ENCODE assay signal across 9 cellular contexts in genomic region chr16:22217890-22218730, GRCh38. TPM values are rescaled to one million over a fixed set of nuclear protein-coding genes. Genes with fewer than 3 reads are reported as not detected.
DNase-seq lines count a peak whose midpoint lies in the region; ATAC-seq and TF ChIP-seq lines count a peak whose summit lies in the region.
"Had no signal": no experiment of that assay in that cellular context is flagged by ENCODE, and none has a peak within 500 bp of the region (broad histone marks: within the 10 kb centered on the region; RNA-seq: fewer than 3 reads in every experiment).

No MANE protein-coding gene starts in this region.

- no peaks in the 10 kb centered on the region for H3K27me3 ChIP-seq in HCT116 (ENCODE audit: insufficient read depth, low read length)
- H3K27me3 ChIP-seq in Peyer's patch, result no peaks in the 10 kb centered on the region
- H3K27me3 ChIP-seq in neuronal stem cell (ENCODE audit: control insufficient read depth in 3 of 3, insufficient read depth in 3 of 3, low read depth in 1 of 3, low read length in 3 of 3), result no peaks in the 10 kb centered on the region

- H3K27ac ChIP-seq in HCT116 (ENCODE audit: low read depth, low read length) (no peak overlapping the region), Peyer's patch (peak overlapping the region in 2 of 4 donors; percentile 3 to 25), neuronal stem cell (replicated peaks; ENCODE audit: low read length) (no peak overlapping the region)

- H3K9me3 ChIP-seq in HCT116 (ENCODE audit: control insufficient read depth in 1 of 2, insufficient read depth in 1 of 2, low read depth in 1 of 2, low read length in 2 of 2), result no peaks in the 10 kb centered on the region
- no peaks in the 10 kb centered on the region for H3K9me3 ChIP-seq in Peyer's patch
- H3K9me3 ChIP-seq in neuronal stem cell (replicated peaks in 1 of 2; ENCODE audit: control insufficient read depth in 2 of 2, insufficient read depth in 1 of 2, low read depth in 1 of 2, low read length in 2 of 2), result no peaks in the 10 kb centered on the region

- intact Hi-C loops in HCT116 (cut with micrococcal nuclease), result no loop called here

- peaks cover 41% of the 10 kb centered on the region; the same call in 1 of the 2 replicates for H3K79me2 ChIP-seq in HCT116 (ENCODE audit: insufficient read depth, low read length)

- no peaks in the 10 kb centered on the region for H4K20me1 ChIP-seq in HCT116 (ENCODE audit: insufficient read depth)

- H2BK15ac ChIP-seq in neuronal stem cell (ENCODE audit: low read length), result no peak overlapping the region

- H2AFZ ChIP-seq in HCT116 (ENCODE audit: low read depth, low read length, poor library complexity, severe bottlenecking) (no peak overlapping the region), neuronal stem cell (ENCODE audit: low read length) (no peak overlapping the region)

- no peak overlapping the region for H4K91ac ChIP-seq in neuronal stem cell (ENCODE audit: low read depth, low read length, poor library complexity)

- CTCF ChIA-PET in HCT116 (lab: Charles Lee), result no interaction called here

- H3K18ac ChIP-seq in neuronal stem cell (ENCODE audit: low read length), result no peak overlapping the region

- H3K9ac ChIP-seq in HCT116 (ENCODE audit: low read length), result no peak overlapping the region
- no peak overlapping the region for H3K9ac ChIP-seq in neuronal stem cell (ENCODE audit: low read depth, low read length, poor library complexity)

- POLR2A ChIA-PET in HCT116 (lab: Charles Lee), result no interaction called here

- peak overlapping the region; percentile 27 for H3K23ac ChIP-seq in neuronal stem cell (ENCODE audit: low read depth, low read length, poor library complexity)

- no peaks in the 10 kb centered on the region for H3K36me3 ChIP-seq in HCT116 (ENCODE audit: control insufficient read depth in 1 of 2, insufficient read depth in 2 of 2, low read length in 2 of 2)
- peaks cover 0 to 4% (median 0%) of the 10 kb centered on the region in 3 donors for H3K36me3 ChIP-seq in Peyer's patch
- H3K36me3 ChIP-seq in neuronal stem cell (replicated peaks in 1 of 2; ENCODE audit: control insufficient read depth in 2 of 2, insufficient read depth in 2 of 2, low read length in 2 of 2), result no peaks in the 10 kb centered on the region

- TF ChIP-seq POLR2A in HCT116 (IDR thresholded peaks at IDR 0.05; ENCODE audit: borderline replicate concordance, extremely low read depth, insufficient read depth, insufficient read length), result no peak
- no peak for TF ChIP-seq POLR2A in Peyer's patch (IDR thresholded peaks at IDR 0.05)

- no peak overlapping the region for H2BK120ac ChIP-seq in neuronal stem cell (ENCODE audit: low read depth, low read length)

- H2AK5ac ChIP-seq in neuronal stem cell (ENCODE audit: low read depth, low read length), result no peak overlapping the region

- peak; percentile 86 for ATAC-seq in HCT116

- H3K9me2 ChIP-seq in HCT116 (ENCODE audit: insufficient read depth), result no peaks in the 10 kb centered on the region

- H2BK5ac ChIP-seq in neuronal stem cell (ENCODE audit: low read length), result no peak overlapping the region

- H3K14ac ChIP-seq in neuronal stem cell (ENCODE audit: low read length), result no peak overlapping the region

- H3K4me1 ChIP-seq in HCT116 (ENCODE audit: control insufficient read depth in 1 of 2, insufficient read depth in 2 of 2, low read length in 2 of 2) (peaks cover 0 to 6% of the 10 kb centered on the region in 2 experiments; a peak in 2 of 4 replicates), Peyer's patch (peaks cover 0 to 13% (median 6%) of the 10 kb centered on the region in 4 donors), neuronal stem cell (ENCODE audit: control insufficient read depth in 2 of 2, insufficient read depth in 1 of 2, low read depth in 1 of 2, low read length in 2 of 2) (no peaks in the 10 kb centered on the region)

- BruUV-seq in HCT116 (replicated peaks; lab: Mats Ljungman, UMichigan), result no TSS peak

- H3K4me3 ChIP-seq in HCT116 (replicated peaks in 1 of 2; ENCODE audit: low read depth in 1 of 2, low read length in 2 of 2), result no peak overlapping the region
- H3K4me3 ChIP-seq in Peyer's patch, result no peak overlapping the region
- H3K4me3 ChIP-seq in neuronal stem cell (ENCODE audit: low read length in 2 of 2), result no peak overlapping the region

- no peak overlapping the region for H3K4ac ChIP-seq in neuronal stem cell (ENCODE audit: low read length)

- no peak overlapping the region for H4K8ac ChIP-seq in neuronal stem cell (ENCODE audit: low read depth, low read length)

- no CpG with 5 or more reads among the region's 18 CpGs for WGBS in neuronal stem cell (ENCODE audit: extremely low coverage in 2 of 2, insufficient read length in 2 of 2, insufficient replicate concordance in 1 of 2), 2 donors

- DNase-seq in activated CD4-positive, alpha-beta T cell treated with anti-CD3 and anti-CD28 coated beads for 48 hours, result peak; percentile 54
- no peak for DNase-seq in activated CD4-positive, alpha-beta T cell treated with anti-CD3 and anti-CD28 coated beads for 4 hours
- no peak for DNase-seq in HCT116 (ENCODE audit: low read depth, low spot score)
- DNase-seq in Peyer's patch, result peak in 2 of 3 donors; percentile 59 to 70
- no peak for DNase-seq in neuronal stem cell (ENCODE audit: low spot score)
- no peak for DNase-seq in T1000 (lab: John Stamatoyannopoulos, UW)
- no peak for DNase-seq in DMS79 treated with DMSO at 0.1 percent for 48 hours (lab: John Stamatoyannopoulos, UW)
- DNase-seq in COR-L47 (lab: John Stamatoyannopoulos, UW), result no peak

- no peak for TF ChIP-seq CTCF in HCT116 (IDR thresholded peaks at IDR 0.05 in 2 of 3, conservative IDR thresholded peaks at IDR 0.05 in 1 of 3; ENCODE audit: borderline replicate concordance in 1 of 3, insufficient read depth in 1 of 3, low read depth in 2 of 3, low read length in 2 of 3)
- TF ChIP-seq CTCF in Peyer's patch (IDR thresholded peaks at IDR 0.05), result no peak

- no peak overlapping the region for H2BK12ac ChIP-seq in neuronal stem cell (ENCODE audit: low read length)

- no peak overlapping the region for H3K4me2 ChIP-seq in HCT116 (ENCODE audit: low read length)
- no peak overlapping the region for H3K4me2 ChIP-seq in neuronal stem cell (ENCODE audit: insufficient read depth, low read length, poor library complexity, severe bottlenecking)

- no peaks in the 10 kb centered on the region for H3K79me1 ChIP-seq in neuronal stem cell (ENCODE audit: low read depth, low read length)

- RAD21 ChIA-PET in HCT116 (lab: Charles Lee; ENCODE audit: low non-redundant PET in 1 of 2, low total read pairs in 2 of 2, uncharacterized antibody in 2 of 2, unreplicated experiment in 2 of 2), result no interaction called here

- no peak for TF ChIP-seq RAD21 in HCT116 (IDR thresholded peaks at IDR 0.05; ENCODE audit: low read depth)

TF ChIP-seq in HCT116, 20 proteins besides CTCF, POLR2A, EP300 and RAD21:
- no peak for TF ChIP-seq JUND (IDR thresholded peaks at IDR 0.05)
- TF ChIP-seq ATF3 (IDR thresholded peaks at IDR 0.05), result no peak
- TF ChIP-seq ZNF274 (IDR thresholded peaks at IDR 0.05; ENCODE audit: low read depth, low read length), result no peak
- TF ChIP-seq MAX (IDR thresholded peaks at IDR 0.05), result no peak
- TF ChIP-seq ELF1 (IDR thresholded peaks at IDR 0.05; ENCODE audit: borderline replicate concordance, low read depth), result no peak
- TF ChIP-seq TCF7L2 (IDR thresholded peaks at IDR 0.05; ENCODE audit: borderline replicate concordance, extremely low read depth, insufficient read depth, insufficient read length), result no peak
- TF ChIP-seq EGR1 (IDR thresholded peaks at IDR 0.05; ENCODE audit: low read depth), result no peak
- no peak for TF ChIP-seq ZFX (IDR thresholded peaks at IDR 0.05)
- no peak for TF ChIP-seq SIN3A (IDR thresholded peaks at IDR 0.05; ENCODE audit: low read depth)
- no peak for TF ChIP-seq EZH2phosphoT487 (IDR thresholded peaks at IDR 0.05; ENCODE audit: borderline replicate concordance)
- no peak for TF ChIP-seq POLR2AphosphoS5 (IDR thresholded peaks at IDR 0.05; ENCODE audit: low read depth, low read length)
- TF ChIP-seq, protein P1, sequence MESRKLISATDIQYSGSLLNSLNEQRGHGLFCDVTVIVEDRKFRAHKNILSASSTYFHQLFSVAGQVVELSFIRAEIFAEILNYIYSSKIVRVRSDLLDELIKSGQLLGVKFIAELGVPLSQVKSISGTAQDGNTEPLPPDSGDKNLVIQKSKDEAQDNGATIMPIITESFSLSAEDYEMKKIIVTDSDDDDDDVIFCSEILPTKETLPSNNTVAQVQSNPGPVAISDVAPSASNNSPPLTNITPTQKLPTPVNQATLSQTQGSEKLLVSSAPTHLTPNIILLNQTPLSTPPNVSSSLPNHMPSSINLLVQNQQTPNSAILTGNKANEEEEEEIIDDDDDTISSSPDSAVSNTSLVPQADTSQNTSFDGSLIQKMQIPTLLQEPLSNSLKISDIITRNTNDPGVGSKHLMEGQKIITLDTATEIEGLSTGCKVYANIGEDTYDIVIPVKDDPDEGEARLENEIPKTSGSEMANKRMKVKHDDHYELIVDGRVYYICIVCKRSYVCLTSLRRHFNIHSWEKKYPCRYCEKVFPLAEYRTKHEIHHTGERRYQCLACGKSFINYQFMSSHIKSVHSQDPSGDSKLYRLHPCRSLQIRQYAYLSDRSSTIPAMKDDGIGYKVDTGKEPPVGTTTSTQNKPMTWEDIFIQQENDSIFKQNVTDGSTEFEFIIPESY (IDR thresholded peaks at IDR 0.05; ENCODE audit: extremely low read depth, insufficient replicate concordance, low read length), result no peak
- TF ChIP-seq EZH2 (IDR thresholded peaks at IDR 0.05), result no peak
- no peak for TF ChIP-seq SP1 (IDR thresholded peaks at IDR 0.05; ENCODE audit: low read depth)
- TF ChIP-seq CEBPB (IDR thresholded peaks at IDR 0.05; ENCODE audit: low read depth), result no peak
- TF ChIP-seq CBX3 (IDR thresholded peaks at IDR 0.05; ENCODE audit: low read depth), result no peak

RNA-seq across cellular contexts. Expression of gene EEF2K, which starts 12.0 kb away (rescaled TPM):
- total RNA-seq in HCT116 (2021; ENCODE audit: unreplicated experiment), result 31.0 TPM
- polyA plus RNA-seq in HCT116 (2012), result 11.8 and 13.3 TPM in 2 replicates
- total RNA-seq in Peyer's patch, result 10 to 100 TPM; 26.9 to 46.4 (median 36.1) TPM
- 6.4 TPM for polyA plus RNA-seq in neuronal stem cell (2013, experiment 1 of 2)
- polyA plus RNA-seq in neuronal stem cell (2013, experiment 2 of 2), result 7.4 TPM

RNA-seq across cellular contexts. Expression of gene SDR42E2, which starts 55.8 kb away (rescaled TPM):
- total RNA-seq in HCT116 (2021; ENCODE audit: unreplicated experiment) (0.27 TPM), Peyer's patch (not detected)
- 0.06 and 0.10 TPM in 2 replicates for polyA plus RNA-seq in HCT116 (2012)
- polyA plus RNA-seq in neuronal stem cell (2013, experiment 1 of 2), result 0.03 TPM
- 0.01 TPM for polyA plus RNA-seq in neuronal stem cell (2013, experiment 2 of 2)
- total RNA-seq: fibroblast of villous mesenchyme had no signal

Comparison
In these comparisons a context has a peak if more than half of its experiments do, and no peak if none do; other contexts are left out.
1. DNase-seq: peak in activated CD4-positive, alpha-beta T cell treated with anti-CD3 and anti-CD28 coated beads for 48 hours (single experiment) and Peyer's patch (2 of 3); none in activated CD4-positive, alpha-beta T cell treated with anti-CD3 and anti-CD28 coated beads for 4 hours (0 of 2), HCT116 (single experiment), neuronal stem cell (single experiment), T1000 (single experiment), DMS79 treated with DMSO at 0.1 percent for 48 hours (single experiment) and COR-L47 (single experiment).